In genomic region chr15:59168536-59168935, GRCh38 we compare ENCODE assay signal across 17 cellular contexts. TPM values are rescaled to one million over a fixed set of nuclear protein-coding genes. Genes with fewer than 3 reads are reported as not detected.
A peak's percentile ranks its signal among the peaks of the same experiment; 100 is the strongest.
DNase-seq lines count a peak whose midpoint lies in the region; ATAC-seq, FAIRE-seq and TF ChIP-seq lines count a peak whose summit lies in the region.
"Had no signal": no experiment of that assay in that cellular context is flagged by ENCODE, and none has a peak within 500 bp of the region (broad histone marks: within the 10 kb centered on the region; RNA-seq: fewer than 3 reads in every experiment).

No MANE protein-coding gene starts in this region.

- BruUV-seq in K562 (replicated peaks; lab: Mats Ljungman, UMichigan) = no TSS peak

- H3K27ac ChIP-seq in K562 (ENCODE audit: extremely low read depth, low read depth, low read length) = no peak overlapping the region
- H3K27ac ChIP-seq in CD4-positive, alpha-beta T cell (ENCODE audit: low read depth, low read length) = no peak overlapping the region
- peak overlapping the region in 1 of 10 donors; percentile 84 for H3K27ac ChIP-seq in heart right ventricle
- H3K27ac ChIP-seq: SJCRH30 had no signal

- H3K36me3 ChIP-seq in K562 (ENCODE audit: control insufficient read depth, insufficient read depth, low read length) = no peaks in the 10 kb centered on the region
- peaks cover 0 to 83% (median 2%) of the 10 kb centered on the region in 9 donors for H3K36me3 ChIP-seq in heart right ventricle

- in situ Hi-C loops in K562 (cut with MboI) = no loop called here

- peaks cover 17% of the 10 kb centered on the region for H3K4me1 Mint-ChIP-seq in activated naive CD8-positive, alpha-beta T cell treated with anti-CD3 and anti-CD28 coated beads, Interleukin-2, amount 50 U/mL, for 24 hours
- H3K4me1 Mint-ChIP-seq in activated naive CD8-positive, alpha-beta T cell treated with anti-CD3 and anti-CD28 coated beads for 36 hours = peaks cover 9% of the 10 kb centered on the region
- no peaks in the 10 kb centered on the region for H3K4me1 Mint-ChIP-seq in CD4-positive, alpha-beta T cell (ENCODE audit: low read depth)

- TF ChIP-seq CTCF in K562 (IDR thresholded peaks at IDR 0.05 in 2 of 3, conservative IDR thresholded peaks at IDR 0.05 in 1 of 3; ENCODE audit: insufficient read depth in 2 of 3, low read depth in 1 of 3, low read length in 3 of 3) = no peak
- TF ChIP-seq CTCF in CD4-positive, alpha-beta T cell (IDR thresholded peaks at IDR 0.05) = no peak
- no peak for TF ChIP-seq CTCF in heart right ventricle (IDR thresholded peaks at IDR 0.05)
- TF ChIP-seq CTCF in D721Med (IDR thresholded peaks at IDR 0.05; ENCODE audit: insufficient read depth, missing control alignments) = no peak

- H3K27me3 ChIP-seq in K562 (ENCODE audit: control insufficient read depth in 2 of 2, insufficient read depth in 2 of 2, low read length in 2 of 2) = peaks cover 6 to 25% of the 10 kb centered on the region in 2 experiments; a peak in 4 of 5 replicates
- H3K27me3 ChIP-seq in CD4-positive, alpha-beta T cell (ENCODE audit: control insufficient read depth, insufficient read depth, low read length) = no peaks in the 10 kb centered on the region
- H3K27me3 ChIP-seq in heart right ventricle = no peaks in the 10 kb centered on the region
- H3K27me3 ChIP-seq: gastroesophageal sphincter, SJCRH30 had no signal

- no peaks in the 10 kb centered on the region for H3K27me3 Mint-ChIP-seq in activated naive CD8-positive, alpha-beta T cell treated with anti-CD3 and anti-CD28 coated beads, Interleukin-2, amount 50 U/mL, for 24 hours
- H3K27me3 Mint-ChIP-seq in activated naive CD8-positive, alpha-beta T cell treated with anti-CD3 and anti-CD28 coated beads for 36 hours = no peaks in the 10 kb centered on the region
- no peaks in the 10 kb centered on the region for H3K27me3 Mint-ChIP-seq in CD4-positive, alpha-beta T cell

- TF ChIP-seq RAD21 in K562 (CRISPR knock-in tag; conservative IDR thresholded peaks at IDR 0.05 in 1 of 2, IDR thresholded peaks at IDR 0.05 in 1 of 2) = no peak

- peaks cover 1% of the 10 kb centered on the region for H3K36me3 Mint-ChIP-seq in activated naive CD8-positive, alpha-beta T cell treated with anti-CD3 and anti-CD28 coated beads, Interleukin-2, amount 50 U/mL, for 24 hours (ENCODE audit: low read depth)
- H3K36me3 Mint-ChIP-seq in activated naive CD8-positive, alpha-beta T cell treated with anti-CD3 and anti-CD28 coated beads for 36 hours = no peaks in the 10 kb centered on the region
- H3K36me3 Mint-ChIP-seq in CD4-positive, alpha-beta T cell (ENCODE audit: low read depth) = no peaks in the 10 kb centered on the region

- H3K4me2 ChIP-seq in K562 (ENCODE audit: insufficient read depth, low read length) = no peak overlapping the region

- CTCF ChIA-PET in K562 (lab: Yijun Ruan, JAX; ENCODE audit: low intra/inter-chr PET ratio) = no interaction called here
- CTCF ChIA-PET in CD4-positive, alpha-beta T cell (lab: Charles Lee) = interaction anchor here (1.2 kb wide), 1 partner anchor 339 kb away, joined by 3 read pairs; no protein-coding TSS in a partner anchor

- H2AFZ ChIP-seq in K562 (ENCODE audit: low read depth, low read length) = no peak overlapping the region

- H3K4me3 Mint-ChIP-seq in activated naive CD8-positive, alpha-beta T cell treated with anti-CD3 and anti-CD28 coated beads, Interleukin-2, amount 50 U/mL, for 24 hours = no peak overlapping the region
- no peak overlapping the region for H3K4me3 Mint-ChIP-seq in activated naive CD8-positive, alpha-beta T cell treated with anti-CD3 and anti-CD28 coated beads for 36 hours
- no peak overlapping the region for H3K4me3 Mint-ChIP-seq in CD4-positive, alpha-beta T cell

- H3K27ac Mint-ChIP-seq in activated naive CD8-positive, alpha-beta T cell treated with anti-CD3 and anti-CD28 coated beads, Interleukin-2, amount 50 U/mL, for 24 hours = peak overlapping the region; percentile 52
- H3K27ac Mint-ChIP-seq in activated naive CD8-positive, alpha-beta T cell treated with anti-CD3 and anti-CD28 coated beads for 36 hours = no peak overlapping the region
- H3K27ac Mint-ChIP-seq in CD4-positive, alpha-beta T cell = no peak overlapping the region

- no peak for FAIRE-seq in K562 (lab: Jason Lieb, UNC)
- no peak for FAIRE-seq in D721Med (lab: Jason Lieb, UNC)

- H4K20me1 ChIP-seq in K562 (replicated peaks; ENCODE audit: control insufficient read depth, insufficient read depth, low read length) = no peaks in the 10 kb centered on the region

- POLR2A ChIA-PET in K562 (lab: Yijun Ruan, JAX) = interaction anchor here (0.7 kb wide), 1 partner anchor 12 kb away, joined by 3 read pairs; no protein-coding TSS in a partner anchor
- POLR2A ChIA-PET in CD4-positive, alpha-beta T cell (lab: Charles Lee) = no interaction called here

- no peaks in the 10 kb centered on the region for H3K9me3 Mint-ChIP-seq in activated naive CD8-positive, alpha-beta T cell treated with anti-CD3 and anti-CD28 coated beads, Interleukin-2, amount 50 U/mL, for 24 hours
- no peaks in the 10 kb centered on the region for H3K9me3 Mint-ChIP-seq in activated naive CD8-positive, alpha-beta T cell treated with anti-CD3 and anti-CD28 coated beads for 36 hours
- no peaks in the 10 kb centered on the region for H3K9me3 Mint-ChIP-seq in CD4-positive, alpha-beta T cell

- H3K9me3 ChIP-seq in K562 (replicated peaks; ENCODE audit: control insufficient read depth, insufficient read depth, low read depth, low read length) = no peaks in the 10 kb centered on the region
- no peaks in the 10 kb centered on the region for H3K9me3 ChIP-seq in CD4-positive, alpha-beta T cell (ENCODE audit: control insufficient read depth, low read length)
- peaks cover 0 to 3% (median 0%) of the 10 kb centered on the region in 11 donors for H3K9me3 ChIP-seq in heart right ventricle
- H3K9me3 ChIP-seq: gastroesophageal sphincter, SJCRH30 had no signal

- TF ChIP-seq POLR2A in K562 (conservative IDR thresholded peaks at IDR 0.05) = no peak

- no peak overlapping the region for H3K4me3 ChIP-seq in K562
- H3K4me3 ChIP-seq in heart right ventricle = no peak overlapping the region
- H3K4me3 ChIP-seq: gastroesophageal sphincter, SJCRH30 had no signal

- H3K4me1 ChIP-seq in K562 (replicated peaks in 1 of 2; ENCODE audit: control insufficient read depth in 2 of 2, insufficient read depth in 2 of 2, low read length in 2 of 2) (peaks cover 0 to 3% of the 10 kb centered on the region in 2 experiments; a peak in 1 of 5 replicates), heart right ventricle (peaks cover 0 to 29% (median 0%) of the 10 kb centered on the region in 9 donors)

- intact Hi-C loops in K562 (cut with micrococcal nuclease) = no loop called here
- intact Hi-C loops in CD4-positive, alpha-beta T cell (cut with DNase I, micrococcal nuclease) = no loop called here
- intact Hi-C loops in heart right ventricle (cut with DNase I) = no loop called here

- H3K9ac ChIP-seq in K562 (ENCODE audit: insufficient read depth in 1 of 2, low read depth in 2 of 2, low read length in 2 of 2) = no peak overlapping the region

- no peaks in the 10 kb centered on the region for H3K9me1 ChIP-seq in K562 (ENCODE audit: control insufficient read depth, insufficient read depth, low read length)

- peak; percentile 49 for ATAC-seq in activated naive CD8-positive, alpha-beta T cell treated with anti-CD3 and anti-CD28 coated beads, Interleukin-2, amount 50 U/mL, for 24 hours
- ATAC-seq in K562 (no peak), heart right ventricle (no peak)
- no peak for ATAC-seq in CD4-positive, alpha-beta T cell (ENCODE audit: poor library complexity)

- H3K79me2 ChIP-seq in K562 (ENCODE audit: control insufficient read depth, insufficient read depth, low read length) = no peaks in the 10 kb centered on the region

- 20% methylated on average over 7 of the region's 7 CpGs for WGBS in K562 (ENCODE audit: insufficient coverage, low coverage, missing lambda C conversion rate)
- WGBS in heart right ventricle, 2 donors = 86 to 90% methylated on average over 7 of the region's 7 CpGs

- peak; percentile 17 for DNase-seq in activated naive CD8-positive, alpha-beta T cell treated with anti-CD3 and anti-CD28 coated beads, Interleukin-2, amount 50 U/mL, for 24 hours
- no peak for DNase-seq in activated naive CD8-positive, alpha-beta T cell treated with anti-CD3 and anti-CD28 coated beads for 36 hours
- DNase-seq in K562 (ENCODE audit: extremely low read depth in 1 of 4, low spot score in 3 of 4) (peak in 1 of 4 experiments; percentile 7), kidney tubule cell (ENCODE audit: low spot score) (peak; percentile 69), heart right ventricle (no peak), D721Med (ENCODE audit: insufficient read length, low spot score) (no peak)
- no peak for DNase-seq in CD4-positive, alpha-beta T cell
- DNase-seq in activated naive CD4-positive, alpha-beta T cell (lab: John Stamatoyannopoulos, UW) = no peak
- DNase-seq: NCI-H1048; NCI-H524; occipital lobe; SJCRH30; stimulated activated CD4-positive, alpha-beta T cell treated with anti-CD3 and anti-CD28 coated beads, Interleukin-1b, Interleukin-23, amount 100 ng/mL, for 48 hours; stimulated activated naive CD8-positive, alpha-beta T cell treated with anti-CD3 and anti-CD28 coated beads, Interleukin-15, Interleukin-2, amounts not matched to agents 100 U/mL and 50 U/mL, for 24 hours had no signal

- no peak for TF ChIP-seq EP300 in K562 (IDR thresholded peaks at IDR 0.05; ENCODE audit: low read length)

RNA-seq across cellular contexts. Expression of gene LDHAL6B, which starts 38.1 kb away (rescaled TPM):
- total RNA-seq in activated naive CD8-positive, alpha-beta T cell treated with anti-CD3 and anti-CD28 coated beads for 36 hours = not detected
- total RNA-seq in K562 (2011; cell fraction: chromatin; rRNA removed; ENCODE audit: low replicate concordance) = not detected in 2 replicates
- total RNA-seq in K562 (2011; cell fraction: nucleolus; rRNA removed) = not detected in 2 replicates
- not detected in 2 replicates for total RNA-seq in K562 (2011; cell fraction: nucleoplasm; rRNA removed)
- not detected in 2 replicates for total RNA-seq in K562 (2014; rRNA removed)
- not detected in 2 replicates for total RNA-seq in K562 (2014; rRNA removed; fragmentation: Illumina TruSeq; extraction: Trizol)
- not detected in 2 replicates for total RNA-seq in K562 (2015; rRNA removed; fragmentation: Illumina TruSeq; extraction: Trizol)
- total RNA-seq in K562 (2021) = not detected in 2 replicates
- polyA plus RNA-seq in K562 (2011; rRNA removed) = not detected in 2 replicates
- not detected in 2 replicates for polyA plus RNA-seq in K562 (2011; cell fraction: cytosol; rRNA removed)
- not detected in 2 replicates for polyA plus RNA-seq in K562 (2011; cell fraction: nucleus; rRNA removed)
- not detected in 2 replicates for polyA plus RNA-seq in K562 (2012)
- not detected in 2 replicates for polyA plus RNA-seq in K562 (2014; fragmentation: Illumina TruSeq; extraction: Trizol)
- polyA plus RNA-seq in K562 (2014; fragmentation: Nextera tagmentation; extraction: Ambion mirVana) = not detected
- polyA plus RNA-seq in K562 (2014; rRNA removed) = not detected in 2 replicates
- not detected in 2 replicates for polyA minus RNA-seq in K562 (2011; rRNA and poly(A)+ RNA removed)
- polyA minus RNA-seq in K562 (2011; cell fraction: cytosol; rRNA and poly(A)+ RNA removed) = not detected in 2 replicates
- not detected in 2 replicates for polyA minus RNA-seq in K562 (2011; cell fraction: nucleus; rRNA and poly(A)+ RNA removed)
- not detected for total RNA-seq in CD4-positive, alpha-beta T cell
- total RNA-seq in heart right ventricle = not detected
- polyA plus RNA-seq in heart right ventricle = not detected
- total RNA-seq: cerebellum, liver, occipital lobe, SJCRH30 had no signal
- polyA plus RNA-seq: liver had no signal

Comparison
In these comparisons a context has a peak if more than half of its experiments do, and no peak if none do; other contexts are left out.
1. DNase-seq: peak in activated naive CD8-positive, alpha-beta T cell treated with anti-CD3 and anti-CD28 coated beads, Interleukin-2, amount 50 U/mL, for 24 hours (single experiment) and kidney tubule cell (single experiment); none in activated naive CD8-positive, alpha-beta T cell treated with anti-CD3 and anti-CD28 coated beads for 36 hours (single experiment), CD4-positive, alpha-beta T cell (0 of 10), activated naive CD4-positive, alpha-beta T cell (0 of 4), heart right ventricle (0 of 2) and D721Med (single experiment).